ENCODE assay signal across 19 cellular contexts in genomic region chr7:113775401-113775800, GRCh38.
"Had no signal": no experiment of that assay in that cellular context is flagged by ENCODE, and none has a peak within 500 bp of the region (broad histone marks: within the 10 kb centered on the region; RNA-seq: fewer than 3 reads in every experiment).

No MANE protein-coding gene starts in this region.

- H3K4me3 ChIP-seq: esophagus muscularis mucosa, hepatocyte, lung, spleen, upper lobe of left lung had no signal

- H3K79me2 ChIP-seq: hepatocyte had no signal

- H3K27me3 ChIP-seq: esophagus muscularis mucosa, hepatocyte, spleen, upper lobe of left lung had no signal

- DNase-seq: activated CD4-positive, alpha-beta memory T cell treated with anti-CD3 and anti-CD28 coated beads, Interleukin-2, amount 10 ng/mL, durations not matched to agents 7 days and 5 days; activated CD4-positive, alpha-beta T cell treated with anti-CD3 and anti-CD28 coated beads, Interleukin-2, amount 10 ng/mL, durations not matched to agents 24 days and 14 days; activated effector memory CD4-positive, alpha-beta T cell treated with Interleukin-2 at 50 U/mL for 16 hours; activated naive CD4-positive, alpha-beta T cell treated with anti-CD3 and anti-CD28 coated beads, Interleukin-2, amount 10 ng/mL, durations not matched to agents 7 days and 5 days; activated naive CD8-positive, alpha-beta T cell treated with anti-CD3 and anti-CD28 coated beads, Interleukin-2, amount 50 U/mL, for 24 hours; activated T-cell treated with anti-CD3 and anti-CD28 coated beads, Interleukin-2, amount 50 U/mL, for 72 hours; dermis blood vessel endothelial cell; effector memory CD4-positive, alpha-beta T cell; glutamatergic neuron; immature natural killer cell; naive B cell; occipital lobe; spleen; stimulated activated CD4-positive, alpha-beta T cell treated with anti-CD3 and anti-CD28 coated beads, Interleukin-4, amount 100 ng/mL, for 1 hour; stimulated activated naive CD8-positive, alpha-beta T cell treated with anti-CD3 and anti-CD28 coated beads, Interleukin-15, Interleukin-2, amounts not matched to agents 100 U/mL and 50 U/mL, for 24 hours; upper lobe of left lung had no signal

- H2AFZ ChIP-seq: hepatocyte had no signal

- H3K9me3 ChIP-seq: esophagus muscularis mucosa, spleen, upper lobe of left lung had no signal

- H3K36me3 ChIP-seq: esophagus muscularis mucosa, spleen, upper lobe of left lung had no signal

- H3K4me2 ChIP-seq: hepatocyte had no signal

- H3K27ac ChIP-seq: esophagus muscularis mucosa, hepatocyte, spleen, upper lobe of left lung had no signal
